8 cellular contexts compared by ENCODE assay signal in genomic region chr20:38804682-38805501, GRCh38. TPM values are rescaled to one million over a fixed set of nuclear protein-coding genes. Genes with fewer than 3 reads are reported as not detected.
DNase-seq lines count a peak whose midpoint lies in the region; ATAC-seq, FAIRE-seq and TF ChIP-seq lines count a peak whose summit lies in the region.

No MANE protein-coding gene starts in this region.

- no peaks in the 10 kb centered on the region for H3K4me1 ChIP-seq in A549

- peaks cover 48% of the 10 kb centered on the region for H3K4me1 Mint-ChIP-seq in activated naive CD4-positive, alpha-beta T cell treated with anti-CD3 and anti-CD28 coated beads, Interleukin-2, amount 50 U/mL, for 24 hours

- TF ChIP-seq POLR2A in A549 (IDR thresholded peaks at IDR 0.05; ENCODE audit: low read length): no peak

- no peak for TF ChIP-seq RAD21 in A549 (conservative IDR thresholded peaks at IDR 0.05 in 1 of 2, IDR thresholded peaks at IDR 0.05 in 1 of 2)

- H3K27me3 Mint-ChIP-seq in activated naive CD4-positive, alpha-beta T cell treated with anti-CD3 and anti-CD28 coated beads, Interleukin-2, amount 50 U/mL, for 24 hours: no peaks in the 10 kb centered on the region

- DNase-seq in A549 (ENCODE audit: low read depth in 1 of 2, low spot score in 1 of 2) (no peak), SKM-1 treated with dmso at 0.1 percent for 144 hours (lab: John Stamatoyannopoulos, UW; ENCODE audit: unreplicated experiment) (peak; percentile 83), left colon (peak; percentile 37 to 49), inferior parietal cortex (ENCODE audit: extremely low spot score) (no peak), NCI-H774 (lab: John Stamatoyannopoulos, UW) (no peak)
- DNase-seq in stimulated activated CD4-positive, alpha-beta T cell treated with anti-CD3 and anti-CD28 coated beads, Interleukin-4, amount 100 ng/mL, for 4 hours: peak; percentile 31 to 67

- no peak for TF ChIP-seq CTCF in A549 (IDR thresholded peaks at IDR 0.05)

- FAIRE-seq in A549 (lab: Jason Lieb, UNC): no peak

- no peak for TF ChIP-seq EP300 in A549 (IDR thresholded peaks at IDR 0.05)

- WGBS in A549 (ENCODE audit: missing lambda C conversion rate): 84% methylated on average over 17 of the region's 18 CpGs

- no peaks in the 10 kb centered on the region for H3K9me3 Mint-ChIP-seq in activated naive CD4-positive, alpha-beta T cell treated with anti-CD3 and anti-CD28 coated beads, Interleukin-2, amount 50 U/mL, for 24 hours

- H3K27ac Mint-ChIP-seq in activated naive CD4-positive, alpha-beta T cell treated with anti-CD3 and anti-CD28 coated beads, Interleukin-2, amount 50 U/mL, for 24 hours: peak overlapping the region; percentile 90

- peak overlapping the region; percentile 86 for H3K4me3 Mint-ChIP-seq in activated naive CD4-positive, alpha-beta T cell treated with anti-CD3 and anti-CD28 coated beads, Interleukin-2, amount 50 U/mL, for 24 hours

- peaks cover 3% of the 10 kb centered on the region for H3K36me3 Mint-ChIP-seq in activated naive CD4-positive, alpha-beta T cell treated with anti-CD3 and anti-CD28 coated beads, Interleukin-2, amount 50 U/mL, for 24 hours

- no peaks in the 10 kb centered on the region for H3K9me3 ChIP-seq in A549

- intact Hi-C loops in left colon (cut with DNase I, micrococcal nuclease): no loop called here

- no peak overlapping the region; a peak in 1 of 6 replicates for H3K27ac ChIP-seq in A549

- H3K4me2 ChIP-seq in A549: peak overlapping the region; percentile 98

- POLR2A ChIA-PET in A549 (lab: Yijun Ruan, JAX): no interaction called here

- peak overlapping the region; percentile 61; the same call in 2 of the 3 replicates for H3K4me3 ChIP-seq in A549

- CTCF ChIA-PET in A549 (lab: Yijun Ruan, JAX): interaction anchor here (0.8 to 2.7 kb wide), 7 partner anchors 14 to 237 kb away, joined by 3 to 17 read pairs (median 3); no protein-coding TSS in a partner anchor

- ATAC-seq in A549: no peak
- peak; percentile 38 for ATAC-seq in GM21825 (IDR thresholded peaks at IDR 0.05; ENCODE audit: unreplicated experiment)
- peak; percentile 45 for ATAC-seq in left colon

TF ChIP-seq in A549, 52 proteins besides CTCF, POLR2A, EP300 and RAD21:
- TF ChIP-seq GATA3 (IDR thresholded peaks at IDR 0.05; ENCODE audit: borderline replicate concordance): no peak
- TF ChIP-seq JUN (IDR thresholded peaks at IDR 0.05): no peak
- no peak for TF ChIP-seq REST (IDR thresholded peaks at IDR 0.05)
- no peak for TF ChIP-seq RCOR1 (IDR thresholded peaks at IDR 0.05; ENCODE audit: low read depth, low read length)
- no peak for TF ChIP-seq BHLHE40 (IDR thresholded peaks at IDR 0.05; ENCODE audit: low read depth, low read length)
- no peak for TF ChIP-seq HOXB13 (CRISPR knock-in tag; IDR thresholded peaks at IDR 0.05; ENCODE audit: low read depth)
- TF ChIP-seq TP53 (CRISPR knock-in tag; IDR thresholded peaks at IDR 0.05): no peak
- TF ChIP-seq CBX8 (IDR thresholded peaks at IDR 0.05): no peak
- TF ChIP-seq SREBF2 (IDR thresholded peaks at IDR 0.05): no peak
- no peak for TF ChIP-seq NR3C1 (IDR thresholded peaks at IDR 0.05)
- no peak for TF ChIP-seq ZNF302 (CRISPR knock-in tag; IDR thresholded peaks at IDR 0.05)
- no peak for TF ChIP-seq KDM1A (IDR thresholded peaks at IDR 0.05; ENCODE audit: low read depth)

RNA-seq across cellular contexts. Expression of gene PPP1R16B, which starts 0.6 kb away (rescaled TPM):
- 0.17 and 0.28 TPM in 2 replicates for polyA plus RNA-seq in A549 (2011; rRNA removed)
- polyA plus RNA-seq in A549 (2012; cell fraction: cytosol; rRNA removed): 0.06 and 0.07 TPM in 2 replicates
- polyA plus RNA-seq in A549 (2012; cell fraction: nucleus; rRNA removed): 0.09 and 0.11 TPM in 2 replicates
- polyA plus RNA-seq in A549 (2017; fragmentation: RNase III; extraction: RNeasy Plus Mini Kit Qiagen cat#74134 plus additional on column Dnase treatment): 0.14 to 0.31 TPM (median 0.29 TPM) in 3 replicates
- polyA minus RNA-seq in A549 (2011; rRNA and poly(A)+ RNA removed): 0.39 and 0.62 TPM in 2 replicates
- total RNA-seq in left colon: 1 to 10 TPM; 2.1 to 4.4 TPM

RNA-seq across cellular contexts. Expression of gene ACTR5, which starts 56.6 kb away (rescaled TPM):
- polyA plus RNA-seq in A549 (2011; rRNA removed): 11.9 and 13.4 TPM in 2 replicates
- 10.2 and 11.2 TPM in 2 replicates for polyA plus RNA-seq in A549 (2012; cell fraction: cytosol; rRNA removed)
- polyA plus RNA-seq in A549 (2012; cell fraction: nucleus; rRNA removed): 19.4 and 21.0 TPM in 2 replicates
- polyA plus RNA-seq in A549 (2017; fragmentation: RNase III; extraction: RNeasy Plus Mini Kit Qiagen cat#74134 plus additional on column Dnase treatment): 7.7 to 9.3 TPM (median 8.8 TPM) in 3 replicates
- 9.3 and 11.0 TPM in 2 replicates for polyA minus RNA-seq in A549 (2011; rRNA and poly(A)+ RNA removed)
- total RNA-seq in left colon: 10 to 100 TPM in 1 of 2 donors, 1 to 10 TPM in 1; 5.9 to 10.1 TPM

Comparison
In these comparisons a context has a peak if more than half of its experiments do, and no peak if none do; other contexts are left out.
1. ATAC-seq: peak in GM21825 (single experiment) and left colon (single experiment); none in A549 (0 of 2).
2. DNase-seq: peak in SKM-1 treated with dmso at 0.1 percent for 144 hours (single experiment), left colon (2 of 2) and stimulated activated CD4-positive, alpha-beta T cell treated with anti-CD3 and anti-CD28 coated beads, Interleukin-4, amount 100 ng/mL, for 4 hours (2 of 2); none in A549 (0 of 2), inferior parietal cortex (single experiment) and NCI-H774 (single experiment).